ENCODE assay signal across 25 cellular contexts in the genomic region with DNA sequence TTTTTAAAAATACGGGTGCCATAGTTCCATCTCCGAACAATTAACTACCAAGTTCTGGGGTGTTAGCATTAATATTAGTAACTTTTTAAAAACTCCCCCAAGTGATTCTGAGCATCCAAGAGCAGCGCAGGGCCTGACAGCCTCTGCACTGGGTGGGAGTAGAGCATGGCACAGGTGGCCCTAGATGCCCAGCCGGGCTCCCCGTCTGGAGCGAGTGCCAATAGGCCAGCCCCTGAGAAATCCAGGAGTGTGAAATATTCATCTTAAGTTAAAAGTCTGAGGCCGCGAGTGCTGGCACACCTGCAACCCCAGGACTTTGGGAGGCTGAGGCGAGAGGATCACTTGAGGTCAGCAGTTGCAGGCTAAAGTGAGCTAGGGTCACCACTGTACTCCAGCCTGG.
"Had no signal": no experiment of that assay in that cellular context is flagged by ENCODE, and none has a peak within 500 bp of the region (broad histone marks: within the 10 kb centered on the region; RNA-seq: fewer than 3 reads in every experiment).

No MANE protein-coding gene starts in this region.

- H3K27me3 Mint-ChIP-seq: memory B cell; naive thymus-derived CD4-positive, alpha-beta T cell; natural killer cell treated with Interleukin-12 subunit alpha and Interleukin-12 subunit beta and Interleukin-15 and Interleukin-18, amount 100 ng/mL, for 72 hours; stimulated activated naive CD8-positive, alpha-beta T cell treated with anti-CD3 and anti-CD28 coated beads, Interleukin-15, Interleukin-2, amounts not matched to agents 100 ng/mL and 50 ng/mL, for 24 hours; type B pancreatic cell had no signal

- H3K4me3 Mint-ChIP-seq: memory B cell; stimulated activated effector memory CD8-positive, alpha-beta T cell treated with anti-CD3 and anti-CD28 coated beads, Interleukin-12 subunit alpha, Interleukin-12 subunit beta, amount 100 ng/mL, for 72 hours; stimulated activated naive CD8-positive, alpha-beta T cell treated with anti-CD3 and anti-CD28 coated beads, Interleukin-15, Interleukin-2, amounts not matched to agents 100 ng/mL and 50 ng/mL, for 24 hours; type B pancreatic cell had no signal

- H3K27me3 ChIP-seq: pancreas, tibial nerve, vagina had no signal

- ATAC-seq: left cardiac atrium; left ventricle myocardium superior; naive thymus-derived CD4-positive, alpha-beta T cell; right cardiac atrium; sciatic nerve; stimulated activated effector memory CD8-positive, alpha-beta T cell treated with anti-CD3 and anti-CD28 coated beads, Interleukin-12 subunit alpha, Interleukin-12 subunit beta, amount 100 ng/mL, for 72 hours had no signal

- H3K9me3 Mint-ChIP-seq: memory B cell; natural killer cell treated with Interleukin-12 subunit alpha and Interleukin-12 subunit beta and Interleukin-15 and Interleukin-18, amount 100 ng/mL, for 72 hours; stimulated activated effector memory CD8-positive, alpha-beta T cell treated with anti-CD3 and anti-CD28 coated beads, Interleukin-12 subunit alpha, Interleukin-12 subunit beta, amount 100 ng/mL, for 72 hours; stimulated activated naive CD8-positive, alpha-beta T cell treated with anti-CD3 and anti-CD28 coated beads, Interleukin-15, Interleukin-2, amounts not matched to agents 100 ng/mL and 50 ng/mL, for 24 hours; type B pancreatic cell had no signal

- H3K27ac ChIP-seq: pancreas, prostate gland, skin epidermis, tibial nerve, vagina had no signal

- DNase-seq: hippocampal formation; kidney glomerular epithelial cell; left cardiac atrium; left ventricle myocardium superior; midbrain; mucosa of descending colon; nucleus accumbens; retina; right cardiac atrium; stimulated activated CD4-positive, alpha-beta T cell treated with anti-CD3 and anti-CD28 coated beads, Interleukin-4, amount 100 ng/mL, for 24 hours; stimulated activated naive CD4-positive, alpha-beta T cell; substantia nigra had no signal

- H3K4me3 ChIP-seq: lung, mucosa of descending colon, pancreas, prostate gland, skin epidermis, tibial nerve, vagina had no signal

- H3K27ac Mint-ChIP-seq: memory B cell; stimulated activated naive CD8-positive, alpha-beta T cell treated with anti-CD3 and anti-CD28 coated beads, Interleukin-15, Interleukin-2, amounts not matched to agents 100 ng/mL and 50 ng/mL, for 24 hours; type B pancreatic cell had no signal

- H3K36me3 ChIP-seq: pancreas, prostate gland, tibial nerve, vagina had no signal

- H3K4me1 ChIP-seq: pancreas, prostate gland, tibial nerve had no signal

- H3K9me3 ChIP-seq: mucosa of descending colon, pancreas, prostate gland, tibial nerve, vagina had no signal
